1 cellular context compared by ENCODE assay signal in the genomic region with DNA sequence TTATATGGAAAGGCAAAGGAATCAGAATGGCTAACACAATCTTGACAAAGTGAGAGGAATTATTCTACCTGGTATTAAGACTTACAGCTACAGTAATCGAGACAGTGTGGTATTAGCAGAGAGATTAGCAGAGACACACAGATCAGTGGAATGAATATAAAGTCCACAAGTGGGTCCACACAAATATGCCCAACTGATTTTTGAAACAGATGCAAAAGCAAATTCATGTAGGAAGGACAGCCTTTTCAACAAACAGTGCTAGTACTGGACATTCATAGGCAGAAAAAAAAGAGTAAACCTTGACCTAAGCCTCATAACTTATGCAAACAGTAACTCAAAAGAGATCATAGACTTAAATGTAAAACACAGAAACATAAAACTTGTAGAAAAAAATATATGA.
TF ChIP-seq lines count a peak whose summit lies in the region.

No MANE protein-coding gene starts in this region.

TF ChIP-seq in HepG2, 621 proteins besides CTCF, POLR2A, EP300 and RAD21 (continues in another document):
- TF ChIP-seq BCL6 (CRISPR knock-in tag; IDR thresholded peaks at IDR 0.05) (0 out of 2 replicates have a peak, but pooled peaks have one; percentile 12), RBM39 (IDR thresholded peaks at IDR 0.05; ENCODE audit: low read depth, low read length, poor library complexity, severe bottlenecking) (no peak), ZNF83 (CRISPR knock-in tag; IDR thresholded peaks at IDR 0.05; ENCODE audit: borderline replicate concordance) (no peak), ZNF629 (CRISPR knock-in tag; conservative IDR thresholded peaks at IDR 0.05) (0 out of 2 replicates have a peak, but pooled peaks have one; percentile 35), CREB1 (IDR thresholded peaks at IDR 0.05) (no peak), CREB1 (CRISPR knock-in tag; IDR thresholded peaks at IDR 0.05) (peak; percentile 19; the same call in 1 of the 2 replicates), ZNF724P (CRISPR knock-in tag; IDR thresholded peaks at IDR 0.05; ENCODE audit: borderline replicate concordance) (no peak), PTBP1 (IDR thresholded peaks at IDR 0.05; ENCODE audit: low read depth, low read length, poor library complexity, severe bottlenecking) (no peak), AHDC1 (CRISPR knock-in tag; IDR thresholded peaks at IDR 0.05; ENCODE audit: borderline replicate concordance) (no peak; the same call in 1 of the 2 replicates), ARHGAP35 (CRISPR knock-in tag; IDR thresholded peaks at IDR 0.05; ENCODE audit: borderline replicate concordance) (no peak), ZNF878 (CRISPR knock-in tag; IDR thresholded peaks at IDR 0.05) (no peak), HNF4A (CRISPR knock-in tag; IDR thresholded peaks at IDR 0.05) (peak; percentile 89), ZNF207 (IDR thresholded peaks at IDR 0.05; ENCODE audit: borderline replicate concordance) (no peak), MIER3 (CRISPR knock-in tag; IDR thresholded peaks at IDR 0.05; ENCODE audit: borderline replicate concordance) (0 out of 2 replicates have a peak, but pooled peaks have one; percentile 24), ATF1 (CRISPR knock-in tag; IDR thresholded peaks at IDR 0.05) (0 out of 2 replicates have a peak, but pooled peaks have one; percentile 36), HDAC2 (CRISPR knock-in tag; IDR thresholded peaks at IDR 0.05) (peak; percentile 73; the same call in 1 of the 2 replicates), ZNF441 (CRISPR knock-in tag; IDR thresholded peaks at IDR 0.05; ENCODE audit: borderline replicate concordance) (no peak), KMT2B (CRISPR knock-in tag; IDR thresholded peaks at IDR 0.05) (no peak), GFI1 (CRISPR knock-in tag; IDR thresholded peaks at IDR 0.05; ENCODE audit: borderline replicate concordance) (peak; percentile 38; the same call in 1 of the 2 replicates), SAFB2 (CRISPR knock-in tag; IDR thresholded peaks at IDR 0.05; ENCODE audit: borderline replicate concordance, low read depth) (no peak), ZBTB2 (CRISPR knock-in tag; IDR thresholded peaks at IDR 0.05; ENCODE audit: low read depth) (no peak), SOX13 (IDR thresholded peaks at IDR 0.05) (no peak), SOX13 (CRISPR knock-in tag; conservative IDR thresholded peaks at IDR 0.05 in 1 of 2, IDR thresholded peaks at IDR 0.05 in 1 of 2) (peak in 1 of 2 experiments; percentile 23; a peak in 1 of 4 replicates), PHF21A (CRISPR knock-in tag; IDR thresholded peaks at IDR 0.05) (peak; percentile 49; the same call in 1 of the 2 replicates), CREM (IDR thresholded peaks at IDR 0.05) (peak; percentile 27; the same call in 1 of the 2 replicates), CREM (CRISPR knock-in tag; IDR thresholded peaks at IDR 0.05) (no peak), CEBPG (CRISPR knock-in tag; IDR thresholded peaks at IDR 0.05) (0 out of 2 replicates have a peak, but pooled peaks have one; percentile 5), TAF1 (CRISPR knock-in tag; IDR thresholded peaks at IDR 0.05) (no peak), ZNF703 (CRISPR knock-in tag; IDR thresholded peaks at IDR 0.05; ENCODE audit: borderline replicate concordance) (no peak), SALL1 (CRISPR knock-in tag; IDR thresholded peaks at IDR 0.05) (peak; percentile 75; the same call in 1 of the 2 replicates), HNF4G (IDR thresholded peaks at IDR 0.05; ENCODE audit: borderline replicate concordance, low read depth, low read length) (peak; percentile 34; the same call in 1 of the 2 replicates), HNF4G (CRISPR knock-in tag; IDR thresholded peaks at IDR 0.05; ENCODE audit: borderline replicate concordance, low read depth) (no peak), ZFP82 (CRISPR knock-in tag; IDR thresholded peaks at IDR 0.05; ENCODE audit: borderline replicate concordance) (no peak), ZFP36L2 (CRISPR knock-in tag; IDR thresholded peaks at IDR 0.05) (no peak), ZFP1 (CRISPR knock-in tag; IDR thresholded peaks at IDR 0.05) (no peak), FOXP1 (IDR thresholded peaks at IDR 0.05) (no peak), FOXP1 (CRISPR knock-in tag; IDR thresholded peaks at IDR 0.05) (peak; percentile 72; the same call in 1 of the 2 replicates), SATB2 (CRISPR knock-in tag; IDR thresholded peaks at IDR 0.05) (no peak), DMAP1 (CRISPR knock-in tag; IDR thresholded peaks at IDR 0.05) (no peak), PAXIP1 (CRISPR knock-in tag; conservative IDR thresholded peaks at IDR 0.05) (peak; percentile 82), TEAD3 (CRISPR knock-in tag; optimal IDR thresholded peaks at IDR 0.05; ENCODE audit: borderline replicate concordance) (peak; percentile 37), ZMYM4 (CRISPR knock-in tag; IDR thresholded peaks at IDR 0.05) (peak; percentile 28; the same call in 1 of the 2 replicates), ARNT2 (CRISPR knock-in tag; IDR thresholded peaks at IDR 0.05; ENCODE audit: low read depth) (no peak), REST (IDR thresholded peaks at IDR 0.05; ENCODE audit: borderline replicate concordance in 1 of 2, low read depth in 1 of 2, low read length in 2 of 2) (no peak), ISL2 (CRISPR knock-in tag; IDR thresholded peaks at IDR 0.05) (0 out of 2 replicates have a peak, but pooled peaks have one; percentile 32)
- TF ChIP-seq, protein P1, sequence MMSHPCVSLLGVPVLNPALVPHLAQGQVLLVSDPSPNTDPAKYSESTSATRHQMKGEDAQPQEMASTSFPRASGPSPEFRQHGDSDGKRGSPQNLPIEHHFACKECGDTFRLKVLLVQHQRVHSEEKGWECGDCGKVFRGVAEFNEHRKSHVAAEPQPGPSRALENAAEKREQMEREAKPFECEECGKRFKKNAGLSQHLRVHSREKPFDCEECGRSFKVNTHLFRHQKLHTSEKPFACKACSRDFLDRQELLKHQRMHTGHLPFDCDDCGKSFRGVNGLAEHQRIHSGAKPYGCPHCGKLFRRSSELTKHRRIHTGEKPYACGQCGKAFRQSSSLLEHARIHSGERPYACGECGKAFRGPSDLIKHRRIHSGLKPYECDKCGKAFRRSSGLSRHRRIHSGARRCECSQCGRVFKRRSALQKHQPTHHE (CRISPR knock-in tag; IDR thresholded peaks at IDR 0.05; ENCODE audit: borderline replicate concordance): no peak
- TF ChIP-seq, protein P2, sequence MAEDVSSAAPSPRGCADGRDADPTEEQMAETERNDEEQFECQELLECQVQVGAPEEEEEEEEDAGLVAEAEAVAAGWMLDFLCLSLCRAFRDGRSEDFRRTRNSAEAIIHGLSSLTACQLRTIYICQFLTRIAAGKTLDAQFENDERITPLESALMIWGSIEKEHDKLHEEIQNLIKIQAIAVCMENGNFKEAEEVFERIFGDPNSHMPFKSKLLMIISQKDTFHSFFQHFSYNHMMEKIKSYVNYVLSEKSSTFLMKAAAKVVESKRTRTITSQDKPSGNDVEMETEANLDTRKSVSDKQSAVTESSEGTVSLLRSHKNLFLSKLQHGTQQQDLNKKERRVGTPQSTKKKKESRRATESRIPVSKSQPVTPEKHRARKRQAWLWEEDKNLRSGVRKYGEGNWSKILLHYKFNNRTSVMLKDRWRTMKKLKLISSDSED (CRISPR knock-in tag; IDR thresholded peaks at IDR 0.05): no peak
- TF ChIP-seq, protein P3, sequence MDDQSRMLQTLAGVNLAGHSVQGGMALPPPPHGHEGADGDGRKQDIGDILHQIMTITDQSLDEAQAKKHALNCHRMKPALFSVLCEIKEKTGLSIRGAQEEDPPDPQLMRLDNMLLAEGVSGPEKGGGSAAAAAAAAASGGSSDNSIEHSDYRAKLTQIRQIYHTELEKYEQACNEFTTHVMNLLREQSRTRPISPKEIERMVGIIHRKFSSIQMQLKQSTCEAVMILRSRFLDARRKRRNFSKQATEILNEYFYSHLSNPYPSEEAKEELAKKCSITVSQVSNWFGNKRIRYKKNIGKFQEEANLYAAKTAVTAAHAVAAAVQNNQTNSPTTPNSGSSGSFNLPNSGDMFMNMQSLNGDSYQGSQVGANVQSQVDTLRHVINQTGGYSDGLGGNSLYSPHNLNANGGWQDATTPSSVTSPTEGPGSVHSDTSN (CRISPR knock-in tag; IDR thresholded peaks at IDR 0.05; ENCODE audit: borderline replicate concordance): no peak
